In genomic region chr7:158373761-158374545, GRCh38 we compare ENCODE assay signal across 27 cellular contexts.
DNase-seq lines count a peak whose midpoint lies in the region; ATAC-seq lines count a peak whose summit lies in the region.
"Had no signal": no experiment of that assay in that cellular context is flagged by ENCODE, and none has a peak within 500 bp of the region (broad histone marks: within the 10 kb centered on the region; RNA-seq: fewer than 3 reads in every experiment).

No MANE protein-coding gene starts in this region.

- peaks cover 0 to 6% of the 10 kb centered on the region in 2 donors for H3K27me3 Mint-ChIP-seq in stimulated activated naive B cell treated with anti-CD40 and anti-IgM and Interleukin-4, amounts not matched to agents 10 μg/mL and 1 μg/mL and 100 μg/mL, for 72 hours
- H3K27me3 Mint-ChIP-seq: CD4-positive, CD25-positive, alpha-beta regulatory T cell had no signal

- peak overlapping the region; percentile 100 for H3K27ac ChIP-seq in SK-N-MC
- H3K27ac ChIP-seq in epithelial cell of prostate: peak overlapping the region; percentile 87
- H3K27ac ChIP-seq: heart right ventricle, neutrophil, psoas muscle, thoracic aorta, vagina had no signal

- H3K9me3 Mint-ChIP-seq in stimulated activated naive B cell treated with anti-CD40 and anti-IgM and Interleukin-4, amounts not matched to agents 10 μg/mL and 1 μg/mL and 100 μg/mL, for 72 hours: peaks cover 0 to 6% of the 10 kb centered on the region in 2 donors
- H3K9me3 Mint-ChIP-seq: activated naive CD8-positive, alpha-beta T cell treated with anti-CD3 and anti-CD28 coated beads, Interleukin-2, amount 50 U/mL, for 24 hours; stimulated activated naive CD8-positive, alpha-beta T cell treated with anti-CD3 and anti-CD28 coated beads, Interleukin-15, Interleukin-2, amounts not matched to agents 100 ng/mL and 50 ng/mL, for 24 hours had no signal

- H3K36me3 Mint-ChIP-seq in stimulated activated naive B cell treated with anti-CD40 and anti-IgM and Interleukin-4, amounts not matched to agents 10 μg/mL and 1 μg/mL and 100 μg/mL, for 72 hours: no peaks in the 10 kb centered on the region
- H3K36me3 Mint-ChIP-seq: CD4-positive, CD25-positive, alpha-beta regulatory T cell had no signal

- no peaks in the 10 kb centered on the region for H3K9me3 ChIP-seq in SK-N-MC (ENCODE audit: low read depth, low read length)
- H3K9me3 ChIP-seq: heart right ventricle, neutrophil, psoas muscle, thoracic aorta, vagina had no signal

- peak overlapping the region; percentile 72 for H3K9ac ChIP-seq in SK-N-MC (ENCODE audit: insufficient read length)

- peak overlapping the region; percentile 52 for H3K4me3 ChIP-seq in SK-N-MC
- H3K4me3 ChIP-seq: heart right ventricle, psoas muscle, thoracic aorta, vagina had no signal

- H3K27ac Mint-ChIP-seq in stimulated activated naive B cell treated with anti-CD40 and anti-IgM and Interleukin-4, amounts not matched to agents 10 μg/mL and 1 μg/mL and 100 μg/mL, for 72 hours: peak overlapping the region; percentile 63
- H3K27ac Mint-ChIP-seq: activated CD8-positive, alpha-beta T cell treated with anti-CD3 and anti-CD28 coated beads, Interleukin-2, amount 10 ng/mL, durations not matched to agents 7 days and 5 days; activated naive CD8-positive, alpha-beta T cell treated with anti-CD3 and anti-CD28 coated beads, Interleukin-2, amount 50 U/mL, for 24 hours; HFFc6; stimulated activated naive CD8-positive, alpha-beta T cell treated with anti-CD3 and anti-CD28 coated beads, Interleukin-15, Interleukin-2, amounts not matched to agents 100 ng/mL and 50 ng/mL, for 24 hours had no signal

- DNase-seq in activated effector memory CD4-positive, alpha-beta T cell treated with anti-CD3 and anti-CD28 coated beads, Interleukin-2, amount 50 U/mL, for 16 hours: peak; percentile 38
- DNase-seq in activated effector memory CD4-positive, alpha-beta T cell treated with Interleukin-2 at 50 U/mL for 16 hours: no peak
- no peak for DNase-seq in SK-N-MC (ENCODE audit: low read depth, low spot score)
- DNase-seq in epithelial cell of prostate (ENCODE audit: low read depth, low spot score): no peak
- no peak for DNase-seq in stimulated activated naive B cell treated with anti-CD40 and anti-IgM and Interleukin-4, amounts not matched to agents 10 μg/mL and 1 μg/mL and 100 μg/mL, for 72 hours
- no peak for DNase-seq in SKM-1 treated with dmso at 0.1 percent for 144 hours (lab: John Stamatoyannopoulos, UW; ENCODE audit: unreplicated experiment)
- no peak for DNase-seq in activated CD4-positive, alpha-beta T cell treated with anti-CD3 and anti-CD28 coated beads, Interleukin-2, amount 50 U/mL, for 48 hours
- DNase-seq in germinal center (ENCODE audit: low spot score): no peak
- DNase-seq: activated CD4-positive, alpha-beta T cell treated with anti-CD3 and anti-CD28 coated beads for 1 hour; activated CD8-positive, alpha-beta T cell treated with anti-CD3 and anti-CD28 coated beads, Interleukin-2, amount 10 ng/mL, durations not matched to agents 7 days and 5 days; activated gamma-delta T cell; activated naive CD8-positive, alpha-beta T cell treated with anti-CD3 and anti-CD28 coated beads, Interleukin-2, amount 50 U/mL, for 24 hours; CD4-positive, CD25-positive, alpha-beta regulatory T cell; cerebellar nuclear complex; DND-41; erythroblast; heart right ventricle; HFFc6; kidney glomerular epithelial cell; NCI-H2171 treated with DMSO at 0.1 percent for 48 hours; NCI-H69; psoas muscle had no signal

- peaks cover 0 to 2% of the 10 kb centered on the region in 2 donors for H3K4me1 Mint-ChIP-seq in stimulated activated naive B cell treated with anti-CD40 and anti-IgM and Interleukin-4, amounts not matched to agents 10 μg/mL and 1 μg/mL and 100 μg/mL, for 72 hours
- H3K4me1 Mint-ChIP-seq: CD4-positive, CD25-positive, alpha-beta regulatory T cell had no signal

- no peak overlapping the region for H3K4me3 Mint-ChIP-seq in stimulated activated naive B cell treated with anti-CD40 and anti-IgM and Interleukin-4, amounts not matched to agents 10 μg/mL and 1 μg/mL and 100 μg/mL, for 72 hours
- H3K4me3 Mint-ChIP-seq: activated CD8-positive, alpha-beta T cell treated with anti-CD3 and anti-CD28 coated beads, Interleukin-2, amount 10 ng/mL, durations not matched to agents 7 days and 5 days; activated naive CD8-positive, alpha-beta T cell treated with anti-CD3 and anti-CD28 coated beads, Interleukin-2, amount 50 U/mL, for 24 hours; CD4-positive, CD25-positive, alpha-beta regulatory T cell; HFFc6; stimulated activated naive CD8-positive, alpha-beta T cell treated with anti-CD3 and anti-CD28 coated beads, Interleukin-15, Interleukin-2, amounts not matched to agents 100 ng/mL and 50 ng/mL, for 24 hours had no signal

- ATAC-seq in stimulated activated naive B cell treated with anti-CD40 and anti-IgM and Interleukin-4, amounts not matched to agents 10 μg/mL and 1 μg/mL and 100 μg/mL, for 72 hours (replicated peaks): no peak
- ATAC-seq: activated CD8-positive, alpha-beta T cell treated with anti-CD3 and anti-CD28 coated beads, Interleukin-2, amount 10 ng/mL, durations not matched to agents 7 days and 5 days; activated naive CD8-positive, alpha-beta T cell treated with anti-CD3 and anti-CD28 coated beads, Interleukin-2, amount 50 U/mL, for 24 hours; heart right ventricle; psoas muscle; SK-N-SH treated with all-trans-retinoic acid at 6 μM for 48 hours had no signal

- no peaks in the 10 kb centered on the region for H3K36me3 ChIP-seq in SK-N-MC (ENCODE audit: insufficient read depth, low read length)
- H3K36me3 ChIP-seq: heart right ventricle, neutrophil, thoracic aorta, vagina had no signal
